1 cellular context compared by ENCODE assay signal in the genomic region with DNA sequence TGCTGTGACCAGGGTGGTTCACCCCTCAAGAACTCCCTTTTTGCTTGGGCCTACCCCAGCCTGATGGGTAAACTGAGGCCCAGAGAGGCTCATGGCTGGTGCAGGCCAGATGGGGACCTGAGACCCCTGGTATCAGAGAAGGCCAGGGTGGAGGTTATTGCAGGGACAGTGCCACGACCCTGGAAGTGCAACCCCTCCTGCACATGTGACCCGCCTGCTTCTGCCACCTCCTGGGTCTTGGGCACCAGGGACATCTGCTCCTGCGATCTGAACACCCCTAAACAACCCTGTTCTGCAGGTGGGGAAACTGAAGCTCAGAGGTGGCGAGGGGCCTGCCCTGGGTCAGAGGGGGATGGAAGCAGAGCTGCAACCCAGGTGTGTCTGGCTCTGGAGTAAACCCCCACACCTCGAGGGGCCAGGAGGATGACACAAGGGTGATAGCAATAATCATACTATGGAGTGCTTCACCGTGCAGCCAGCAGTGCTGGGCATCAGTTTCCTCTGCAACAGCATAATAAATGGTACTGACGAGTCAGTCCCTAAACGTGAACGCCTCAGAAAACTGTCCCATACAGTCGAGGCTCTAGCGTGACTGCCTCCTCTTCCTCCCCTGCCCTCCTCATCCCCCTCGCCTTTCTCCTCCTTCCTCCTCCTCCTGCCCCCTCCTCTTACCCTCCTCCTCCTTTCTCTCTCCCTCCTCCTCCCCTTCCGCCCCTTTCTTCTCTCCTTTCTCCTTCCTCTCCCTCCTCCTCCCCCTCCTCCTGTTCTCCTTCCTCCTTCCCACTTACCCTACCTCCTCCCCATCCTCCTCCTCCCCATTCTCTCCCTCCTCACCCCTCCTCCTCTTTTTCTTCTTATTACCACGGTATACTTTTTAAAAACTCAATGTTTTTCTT.
TF ChIP-seq lines count a peak whose summit lies in the region.

No MANE protein-coding gene starts in this region.

TF ChIP-seq in H1, 55 proteins besides CTCF, POLR2A, EP300 and RAD21:
- TF ChIP-seq TCF12 (IDR thresholded peaks at IDR 0.05; ENCODE audit: low read depth, low read length) (no peak), CBX5 (IDR thresholded peaks at IDR 0.05; ENCODE audit: low read depth, low read length) (no peak), TEAD4 (IDR thresholded peaks at IDR 0.05; ENCODE audit: low read depth, low read length) (no peak), BCL11A (IDR thresholded peaks at IDR 0.05; ENCODE audit: low read depth in 2 of 2, low read length in 2 of 2) (no peak), BACH1 (IDR thresholded peaks at IDR 0.05; ENCODE audit: low read length) (no peak)
- TF ChIP-seq, protein P1, sequence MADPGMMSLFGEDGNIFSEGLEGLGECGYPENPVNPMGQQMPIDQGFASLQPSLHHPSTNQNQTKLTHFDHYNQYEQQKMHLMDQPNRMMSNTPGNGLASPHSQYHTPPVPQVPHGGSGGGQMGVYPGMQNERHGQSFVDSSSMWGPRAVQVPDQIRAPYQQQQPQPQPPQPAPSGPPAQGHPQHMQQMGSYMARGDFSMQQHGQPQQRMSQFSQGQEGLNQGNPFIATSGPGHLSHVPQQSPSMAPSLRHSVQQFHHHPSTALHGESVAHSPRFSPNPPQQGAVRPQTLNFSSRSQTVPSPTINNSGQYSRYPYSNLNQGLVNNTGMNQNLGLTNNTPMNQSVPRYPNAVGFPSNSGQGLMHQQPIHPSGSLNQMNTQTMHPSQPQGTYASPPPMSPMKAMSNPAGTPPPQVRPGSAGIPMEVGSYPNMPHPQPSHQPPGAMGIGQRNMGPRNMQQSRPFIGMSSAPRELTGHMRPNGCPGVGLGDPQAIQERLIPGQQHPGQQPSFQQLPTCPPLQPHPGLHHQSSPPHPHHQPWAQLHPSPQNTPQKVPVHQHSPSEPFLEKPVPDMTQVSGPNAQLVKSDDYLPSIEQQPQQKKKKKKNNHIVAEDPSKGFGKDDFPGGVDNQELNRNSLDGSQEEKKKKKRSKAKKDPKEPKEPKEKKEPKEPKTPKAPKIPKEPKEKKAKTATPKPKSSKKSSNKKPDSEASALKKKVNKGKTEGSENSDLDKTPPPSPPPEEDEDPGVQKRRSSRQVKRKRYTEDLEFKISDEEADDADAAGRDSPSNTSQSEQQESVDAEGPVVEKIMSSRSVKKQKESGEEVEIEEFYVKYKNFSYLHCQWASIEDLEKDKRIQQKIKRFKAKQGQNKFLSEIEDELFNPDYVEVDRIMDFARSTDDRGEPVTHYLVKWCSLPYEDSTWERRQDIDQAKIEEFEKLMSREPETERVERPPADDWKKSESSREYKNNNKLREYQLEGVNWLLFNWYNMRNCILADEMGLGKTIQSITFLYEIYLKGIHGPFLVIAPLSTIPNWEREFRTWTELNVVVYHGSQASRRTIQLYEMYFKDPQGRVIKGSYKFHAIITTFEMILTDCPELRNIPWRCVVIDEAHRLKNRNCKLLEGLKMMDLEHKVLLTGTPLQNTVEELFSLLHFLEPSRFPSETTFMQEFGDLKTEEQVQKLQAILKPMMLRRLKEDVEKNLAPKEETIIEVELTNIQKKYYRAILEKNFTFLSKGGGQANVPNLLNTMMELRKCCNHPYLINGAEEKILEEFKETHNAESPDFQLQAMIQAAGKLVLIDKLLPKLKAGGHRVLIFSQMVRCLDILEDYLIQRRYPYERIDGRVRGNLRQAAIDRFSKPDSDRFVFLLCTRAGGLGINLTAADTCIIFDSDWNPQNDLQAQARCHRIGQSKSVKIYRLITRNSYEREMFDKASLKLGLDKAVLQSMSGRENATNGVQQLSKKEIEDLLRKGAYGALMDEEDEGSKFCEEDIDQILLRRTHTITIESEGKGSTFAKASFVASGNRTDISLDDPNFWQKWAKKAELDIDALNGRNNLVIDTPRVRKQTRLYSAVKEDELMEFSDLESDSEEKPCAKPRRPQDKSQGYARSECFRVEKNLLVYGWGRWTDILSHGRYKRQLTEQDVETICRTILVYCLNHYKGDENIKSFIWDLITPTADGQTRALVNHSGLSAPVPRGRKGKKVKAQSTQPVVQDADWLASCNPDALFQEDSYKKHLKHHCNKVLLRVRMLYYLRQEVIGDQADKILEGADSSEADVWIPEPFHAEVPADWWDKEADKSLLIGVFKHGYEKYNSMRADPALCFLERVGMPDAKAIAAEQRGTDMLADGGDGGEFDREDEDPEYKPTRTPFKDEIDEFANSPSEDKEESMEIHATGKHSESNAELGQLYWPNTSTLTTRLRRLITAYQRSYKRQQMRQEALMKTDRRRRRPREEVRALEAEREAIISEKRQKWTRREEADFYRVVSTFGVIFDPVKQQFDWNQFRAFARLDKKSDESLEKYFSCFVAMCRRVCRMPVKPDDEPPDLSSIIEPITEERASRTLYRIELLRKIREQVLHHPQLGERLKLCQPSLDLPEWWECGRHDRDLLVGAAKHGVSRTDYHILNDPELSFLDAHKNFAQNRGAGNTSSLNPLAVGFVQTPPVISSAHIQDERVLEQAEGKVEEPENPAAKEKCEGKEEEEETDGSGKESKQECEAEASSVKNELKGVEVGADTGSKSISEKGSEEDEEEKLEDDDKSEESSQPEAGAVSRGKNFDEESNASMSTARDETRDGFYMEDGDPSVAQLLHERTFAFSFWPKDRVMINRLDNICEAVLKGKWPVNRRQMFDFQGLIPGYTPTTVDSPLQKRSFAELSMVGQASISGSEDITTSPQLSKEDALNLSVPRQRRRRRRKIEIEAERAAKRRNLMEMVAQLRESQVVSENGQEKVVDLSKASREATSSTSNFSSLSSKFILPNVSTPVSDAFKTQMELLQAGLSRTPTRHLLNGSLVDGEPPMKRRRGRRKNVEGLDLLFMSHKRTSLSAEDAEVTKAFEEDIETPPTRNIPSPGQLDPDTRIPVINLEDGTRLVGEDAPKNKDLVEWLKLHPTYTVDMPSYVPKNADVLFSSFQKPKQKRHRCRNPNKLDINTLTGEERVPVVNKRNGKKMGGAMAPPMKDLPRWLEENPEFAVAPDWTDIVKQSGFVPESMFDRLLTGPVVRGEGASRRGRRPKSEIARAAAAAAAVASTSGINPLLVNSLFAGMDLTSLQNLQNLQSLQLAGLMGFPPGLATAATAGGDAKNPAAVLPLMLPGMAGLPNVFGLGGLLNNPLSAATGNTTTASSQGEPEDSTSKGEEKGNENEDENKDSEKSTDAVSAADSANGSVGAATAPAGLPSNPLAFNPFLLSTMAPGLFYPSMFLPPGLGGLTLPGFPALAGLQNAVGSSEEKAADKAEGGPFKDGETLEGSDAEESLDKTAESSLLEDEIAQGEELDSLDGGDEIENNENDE (IDR thresholded peaks at IDR 0.05; ENCODE audit: insufficient replicate concordance, low read length), result no peak
- TF ChIP-seq, protein P2, sequence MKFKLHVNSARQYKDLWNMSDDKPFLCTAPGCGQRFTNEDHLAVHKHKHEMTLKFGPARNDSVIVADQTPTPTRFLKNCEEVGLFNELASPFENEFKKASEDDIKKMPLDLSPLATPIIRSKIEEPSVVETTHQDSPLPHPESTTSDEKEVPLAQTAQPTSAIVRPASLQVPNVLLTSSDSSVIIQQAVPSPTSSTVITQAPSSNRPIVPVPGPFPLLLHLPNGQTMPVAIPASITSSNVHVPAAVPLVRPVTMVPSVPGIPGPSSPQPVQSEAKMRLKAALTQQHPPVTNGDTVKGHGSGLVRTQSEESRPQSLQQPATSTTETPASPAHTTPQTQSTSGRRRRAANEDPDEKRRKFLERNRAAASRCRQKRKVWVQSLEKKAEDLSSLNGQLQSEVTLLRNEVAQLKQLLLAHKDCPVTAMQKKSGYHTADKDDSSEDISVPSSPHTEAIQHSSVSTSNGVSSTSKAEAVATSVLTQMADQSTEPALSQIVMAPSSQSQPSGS (IDR thresholded peaks at IDR 0.05; ENCODE audit: low read length), result no peak
- TF ChIP-seq, protein P3, sequence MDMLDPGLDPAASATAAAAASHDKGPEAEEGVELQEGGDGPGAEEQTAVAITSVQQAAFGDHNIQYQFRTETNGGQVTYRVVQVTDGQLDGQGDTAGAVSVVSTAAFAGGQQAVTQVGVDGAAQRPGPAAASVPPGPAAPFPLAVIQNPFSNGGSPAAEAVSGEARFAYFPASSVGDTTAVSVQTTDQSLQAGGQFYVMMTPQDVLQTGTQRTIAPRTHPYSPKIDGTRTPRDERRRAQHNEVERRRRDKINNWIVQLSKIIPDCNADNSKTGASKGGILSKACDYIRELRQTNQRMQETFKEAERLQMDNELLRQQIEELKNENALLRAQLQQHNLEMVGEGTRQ (IDR thresholded peaks at IDR 0.05; ENCODE audit: low read length), result no peak
TF ChIP-seq in H1: peak in this region for 0.
